Comparison of ENCODE assay signal across 21 cellular contexts in genomic region chr1:198491028-198491427, GRCh38. TPM values are rescaled to one million over a fixed set of nuclear protein-coding genes. Genes with fewer than 3 reads are reported as not detected.
"Had no signal": no experiment of that assay in that cellular context is flagged by ENCODE, and none has a peak within 500 bp of the region (broad histone marks: within the 10 kb centered on the region; RNA-seq: fewer than 3 reads in every experiment).

No MANE protein-coding gene starts in this region.

- H3K36me3 Mint-ChIP-seq: activated naive CD8-positive, alpha-beta T cell treated with anti-CD3 and anti-CD28 coated beads, Interleukin-2, amount 10 ng/mL, durations not matched to agents 7 days and 5 days; stimulated activated naive B cell treated with anti-CD40 and anti-IgM and Interleukin-4, amounts not matched to agents 10 μg/mL and 1 μg/mL and 100 μg/mL, for 72 hours had no signal

- ATAC-seq: activated CD4-positive, alpha-beta T cell treated with anti-CD3 and anti-CD28 coated beads for 36 hours; activated T-cell treated with anti-CD3 and anti-CD28 coated beads, Interleukin-2, amount 50 U/mL, for 72 hours; left colon; pancreas; stimulated activated naive B cell treated with anti-CD40 and anti-IgM and Interleukin-4, amounts not matched to agents 10 μg/mL and 1 μg/mL and 100 μg/mL, for 72 hours had no signal

- H3K4me3 Mint-ChIP-seq: activated CD4-positive, alpha-beta memory T cell treated with anti-CD3 and anti-CD28 coated beads, Interleukin-2, amount 10 ng/mL, durations not matched to agents 7 days and 5 days; activated CD4-positive, alpha-beta T cell treated with anti-CD3 and anti-CD28 coated beads for 36 hours; activated naive CD8-positive, alpha-beta T cell treated with anti-CD3 and anti-CD28 coated beads, Interleukin-2, amount 10 ng/mL, durations not matched to agents 7 days and 5 days; activated T-cell treated with anti-CD3 and anti-CD28 coated beads, Interleukin-2, amount 50 U/mL, for 72 hours; nephron; stimulated activated naive B cell treated with anti-CD40 and anti-IgM and Interleukin-4, amounts not matched to agents 10 μg/mL and 1 μg/mL and 100 μg/mL, for 72 hours had no signal

- FAIRE-seq: bronchial epithelial cell, pancreas had no signal

- H3K9me3 Mint-ChIP-seq: activated CD4-positive, alpha-beta memory T cell treated with anti-CD3 and anti-CD28 coated beads, Interleukin-2, amount 10 ng/mL, durations not matched to agents 7 days and 5 days; activated naive CD8-positive, alpha-beta T cell treated with anti-CD3 and anti-CD28 coated beads, Interleukin-2, amount 10 ng/mL, durations not matched to agents 7 days and 5 days; activated T-cell treated with anti-CD3 and anti-CD28 coated beads, Interleukin-2, amount 50 U/mL, for 72 hours; nephron; stimulated activated naive B cell treated with anti-CD40 and anti-IgM and Interleukin-4, amounts not matched to agents 10 μg/mL and 1 μg/mL and 100 μg/mL, for 72 hours had no signal

- H3K36me3 ChIP-seq: esophagus muscularis mucosa, pancreas, right atrium auricular region, transverse colon had no signal

- DNase-seq: activated CD4-positive, alpha-beta memory T cell treated with anti-CD3 and anti-CD28 coated beads, Interleukin-2, amount 10 ng/mL, durations not matched to agents 7 days and 5 days; activated CD4-positive, alpha-beta T cell treated with anti-CD3 and anti-CD28 coated beads for 36 hours; activated CD8-positive, alpha-beta memory T cell treated with anti-CD3 and anti-CD28 coated beads, Interleukin-2, amount 50 U/mL, for 4 hours; activated gamma-delta T cell treated with Interleukin-2 at 50 U/mL for 16 hours; activated naive CD8-positive, alpha-beta T cell treated with anti-CD3 and anti-CD28 coated beads, Interleukin-2, amount 10 ng/mL, durations not matched to agents 7 days and 5 days; activated T-cell treated with anti-CD3 and anti-CD28 coated beads, Interleukin-2, amount 50 U/mL, for 72 hours; aorta; dorsolateral prefrontal cortex; left colon; pancreas; stimulated activated CD4-positive, alpha-beta T cell treated with anti-CD3 and anti-CD28 coated beads, Interleukin-1b, Interleukin-23, amount 100 ng/mL, for 48 hours; stimulated activated naive B cell treated with anti-CD40 and anti-IgM and Interleukin-4, amounts not matched to agents 10 μg/mL and 1 μg/mL and 100 μg/mL, for 72 hours; T1000; transverse colon had no signal

- H3K27ac ChIP-seq: dorsolateral prefrontal cortex, esophagus muscularis mucosa, pancreas, right atrium auricular region, transverse colon had no signal

- H3K4me3 ChIP-seq: dorsolateral prefrontal cortex, esophagus muscularis mucosa, lung, pancreas, right atrium auricular region, transverse colon had no signal

- H3K27ac Mint-ChIP-seq: activated CD4-positive, alpha-beta memory T cell treated with anti-CD3 and anti-CD28 coated beads, Interleukin-2, amount 10 ng/mL, durations not matched to agents 7 days and 5 days; activated CD4-positive, alpha-beta T cell treated with anti-CD3 and anti-CD28 coated beads for 36 hours; activated naive CD8-positive, alpha-beta T cell treated with anti-CD3 and anti-CD28 coated beads, Interleukin-2, amount 10 ng/mL, durations not matched to agents 7 days and 5 days; activated T-cell treated with anti-CD3 and anti-CD28 coated beads, Interleukin-2, amount 50 U/mL, for 72 hours; nephron; stimulated activated naive B cell treated with anti-CD40 and anti-IgM and Interleukin-4, amounts not matched to agents 10 μg/mL and 1 μg/mL and 100 μg/mL, for 72 hours had no signal

- H3K27me3 Mint-ChIP-seq: activated CD4-positive, alpha-beta memory T cell treated with anti-CD3 and anti-CD28 coated beads, Interleukin-2, amount 10 ng/mL, durations not matched to agents 7 days and 5 days; activated CD4-positive, alpha-beta T cell treated with anti-CD3 and anti-CD28 coated beads for 36 hours; activated naive CD8-positive, alpha-beta T cell treated with anti-CD3 and anti-CD28 coated beads, Interleukin-2, amount 10 ng/mL, durations not matched to agents 7 days and 5 days; stimulated activated naive B cell treated with anti-CD40 and anti-IgM and Interleukin-4, amounts not matched to agents 10 μg/mL and 1 μg/mL and 100 μg/mL, for 72 hours had no signal

- H3K9me3 ChIP-seq: esophagus muscularis mucosa, pancreas, right atrium auricular region, transverse colon had no signal

- H3K4me1 ChIP-seq: esophagus muscularis mucosa, pancreas, right atrium auricular region, transverse colon had no signal

- H3K4me1 Mint-ChIP-seq: activated CD4-positive, alpha-beta memory T cell treated with anti-CD3 and anti-CD28 coated beads, Interleukin-2, amount 10 ng/mL, durations not matched to agents 7 days and 5 days; activated CD4-positive, alpha-beta T cell treated with anti-CD3 and anti-CD28 coated beads for 36 hours; activated naive CD8-positive, alpha-beta T cell treated with anti-CD3 and anti-CD28 coated beads, Interleukin-2, amount 10 ng/mL, durations not matched to agents 7 days and 5 days; nephron had no signal

- H3K27me3 ChIP-seq: dorsolateral prefrontal cortex, esophagus muscularis mucosa, pancreas, right atrium auricular region, transverse colon had no signal

RNA-seq across cellular contexts. Expression of gene ATP6V1G3, which starts 49.5 kb away (rescaled TPM):
- total RNA-seq: activated CD4-positive, alpha-beta memory T cell treated with anti-CD3 and anti-CD28 coated beads, Interleukin-2, amount 10 ng/mL, durations not matched to agents 7 days and 5 days; activated CD4-positive, alpha-beta T cell treated with anti-CD3 and anti-CD28 coated beads for 36 hours; activated naive CD8-positive, alpha-beta T cell treated with anti-CD3 and anti-CD28 coated beads, Interleukin-2, amount 10 ng/mL, durations not matched to agents 7 days and 5 days; activated T-cell treated with anti-CD3 and anti-CD28 coated beads, Interleukin-2, amount 50 U/mL, for 72 hours; aorta; bronchial epithelial cell; chondrocyte; dorsolateral prefrontal cortex; esophagus muscularis mucosa; left colon; lung; pancreas; right atrium auricular region; subcutaneous adipose tissue; transverse colon had no signal
- polyA plus RNA-seq: aorta, lung, pancreas had no signal
